In genomic region chr1:228452194-228453021, GRCh38 we compare ENCODE assay signal across 1 cellular context.
A peak's percentile ranks its signal among the peaks of the same experiment; 100 is the strongest.
TF ChIP-seq lines count a peak whose summit lies in the region.

No MANE protein-coding gene starts in this region.

TF ChIP-seq in K562, 482 proteins besides CTCF, POLR2A, EP300 and RAD21 (continued from another document and continues in another):
- no peak for TF ChIP-seq CBX1 (IDR thresholded peaks at IDR 0.05; ENCODE audit: low read depth)
- no peak; the same call in none of the 2 replicates for TF ChIP-seq MAX (CRISPR knock-in tag; IDR thresholded peaks at IDR 0.05)
- TF ChIP-seq ZFP30 (CRISPR knock-in tag; IDR thresholded peaks at IDR 0.05; ENCODE audit: borderline replicate concordance), result no peak
- peak; percentile 98 for TF ChIP-seq KDM1A (IDR thresholded peaks at IDR 0.05)
- TF ChIP-seq HNRNPH1 (optimal IDR thresholded peaks at IDR 0.05; ENCODE audit: low read depth, low read length), result no peak
- peak; percentile 97 for TF ChIP-seq THRB (CRISPR knock-in tag; conservative IDR thresholded peaks at IDR 0.05)
- TF ChIP-seq PHF8 (IDR thresholded peaks at IDR 0.05; ENCODE audit: borderline replicate concordance, low read length), result no peak
- TF ChIP-seq KHSRP (IDR thresholded peaks at IDR 0.05), result 0 out of 2 replicates have a peak, but pooled peaks have one; percentile 24
- 0 out of 2 replicates have a peak, but pooled peaks have one; percentile 19 for TF ChIP-seq ZBTB33 (CRISPR knock-in tag; IDR thresholded peaks at IDR 0.05)
- TF ChIP-seq PML (IDR thresholded peaks at IDR 0.05; ENCODE audit: low read length), result no peak
- TF ChIP-seq CTCFL (IDR thresholded peaks at IDR 0.05; ENCODE audit: borderline replicate concordance, insufficient read depth, low read depth, low read length, poor library complexity, severe bottlenecking), result no peak
- TF ChIP-seq PHB2 (IDR thresholded peaks at IDR 0.05; ENCODE audit: low read depth), result peak; percentile 64; the same call in 1 of the 2 replicates
- TF ChIP-seq ZEB2 (IDR thresholded peaks at IDR 0.05), result peak; percentile 85
- no peak for TF ChIP-seq NELFE (IDR thresholded peaks at IDR 0.05; ENCODE audit: insufficient read depth, insufficient read length)
- peak; percentile 65 for TF ChIP-seq ARHGAP35 (IDR thresholded peaks at IDR 0.05; ENCODE audit: partially characterized antibody)
- no peak for TF ChIP-seq ZNF175 (CRISPR knock-in tag; IDR thresholded peaks at IDR 0.05; ENCODE audit: low read depth)
- no peak for TF ChIP-seq ELF2 (CRISPR knock-in tag; IDR thresholded peaks at IDR 0.05)
- peak; percentile 100 for TF ChIP-seq HDAC6 (IDR thresholded peaks at IDR 0.05; ENCODE audit: low read depth, low read length)
- no peak for TF ChIP-seq TCF15 (CRISPR knock-in tag; IDR thresholded peaks at IDR 0.05)
- TF ChIP-seq MTA3 (IDR thresholded peaks at IDR 0.05; ENCODE audit: borderline replicate concordance), result peak; percentile 64; the same call in 1 of the 2 replicates
- peak; percentile 83 for TF ChIP-seq TAF9B (IDR thresholded peaks at IDR 0.05; ENCODE audit: partially characterized antibody)
- TF ChIP-seq ZBTB34 (CRISPR knock-in tag; IDR thresholded peaks at IDR 0.05), result no peak
- no peak for TF ChIP-seq E2F1 (CRISPR knock-in tag; IDR thresholded peaks at IDR 0.05)
- peak; percentile 92 for TF ChIP-seq NCOR1 (IDR thresholded peaks at IDR 0.05)
- peak; percentile 40; the same call in 1 of the 2 replicates for TF ChIP-seq RAD51 (IDR thresholded peaks at IDR 0.05; ENCODE audit: borderline replicate concordance, low read depth)
- TF ChIP-seq ZBTB8A (IDR thresholded peaks at IDR 0.05; ENCODE audit: partially characterized antibody), result no peak
- TF ChIP-seq TSHZ1 (CRISPR knock-in tag; IDR thresholded peaks at IDR 0.05), result no peak
- TF ChIP-seq MXD1 (CRISPR knock-in tag; IDR thresholded peaks at IDR 0.05; ENCODE audit: borderline replicate concordance, poor library complexity, severe bottlenecking), result no peak
- TF ChIP-seq ZNF41 (CRISPR knock-in tag; conservative IDR thresholded peaks at IDR 0.05), result no peak
- peak; percentile 87 for TF ChIP-seq CTBP1 (IDR thresholded peaks at IDR 0.05; ENCODE audit: borderline replicate concordance)
- no peak for TF ChIP-seq BDP1 (IDR thresholded peaks at IDR 0.05; ENCODE audit: insufficient read depth, insufficient read length)
- no peak for TF ChIP-seq ZSCAN29 (IDR thresholded peaks at IDR 0.05)
- no peak for TF ChIP-seq ZNF146 (CRISPR knock-in tag; IDR thresholded peaks at IDR 0.05; ENCODE audit: unreplicated experiment)
- no peak for TF ChIP-seq BRCA1 (IDR thresholded peaks at IDR 0.05)
- TF ChIP-seq BRCA1 (CRISPR knock-in tag; IDR thresholded peaks at IDR 0.05), result no peak
- TF ChIP-seq FOXO4 (CRISPR knock-in tag; IDR thresholded peaks at IDR 0.05), result no peak
- peak in 1 of 2 experiments; percentile 63; a peak in 2 of 4 replicates for TF ChIP-seq MNT (conservative IDR thresholded peaks at IDR 0.05)
- peak; percentile 75 for TF ChIP-seq CBFA2T3 (IDR thresholded peaks at IDR 0.05)
- TF ChIP-seq ZNF717 (CRISPR knock-in tag; IDR thresholded peaks at IDR 0.05), result 0 out of 2 replicates have a peak, but pooled peaks have one; percentile 66
- TF ChIP-seq TAL1 (IDR thresholded peaks at IDR 0.05), result peak; percentile 18; the same call in 1 of the 2 replicates
- no peak for TF ChIP-seq PATZ1 (CRISPR knock-in tag; IDR thresholded peaks at IDR 0.05; ENCODE audit: borderline replicate concordance)
- no peak for TF ChIP-seq ZC3H4 (CRISPR knock-in tag; IDR thresholded peaks at IDR 0.05; ENCODE audit: borderline replicate concordance)
